13 cellular contexts compared by ENCODE assay signal in the genomic region with DNA sequence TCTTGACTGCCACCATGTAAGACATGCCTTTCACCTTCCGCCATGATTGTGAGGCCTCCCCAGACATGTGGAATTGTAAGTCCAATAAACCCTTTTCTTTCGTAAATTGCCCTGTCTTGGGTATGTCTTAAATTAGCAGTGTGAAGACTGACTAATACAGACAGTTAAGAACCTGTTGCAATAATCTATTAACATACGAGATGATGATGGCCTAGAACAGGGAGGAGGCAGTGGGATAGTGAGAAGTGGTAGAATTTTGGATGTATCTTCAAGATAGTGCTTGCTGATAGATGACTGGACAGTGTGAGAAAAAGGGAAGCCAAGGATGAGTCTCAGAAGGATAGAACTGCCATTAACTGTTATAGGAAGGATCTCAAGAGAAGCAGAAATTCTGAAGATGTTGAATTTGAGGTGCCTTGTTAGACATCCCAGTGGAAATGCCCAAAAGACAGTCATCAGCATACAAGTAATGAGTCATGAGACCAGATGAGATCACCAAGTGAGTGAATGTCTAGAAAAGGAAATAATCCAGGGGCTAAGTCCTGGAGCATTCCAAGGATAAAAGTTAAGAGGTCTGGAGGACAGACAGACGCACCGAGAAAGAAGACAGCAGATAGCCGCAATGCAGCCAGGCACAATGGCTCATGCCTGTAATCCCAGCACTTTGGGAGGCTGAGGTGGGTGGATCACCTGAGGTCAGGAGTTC. TPM values are rescaled to one million over a fixed set of nuclear protein-coding genes. Genes with fewer than 3 reads are reported as not detected.
DNase-seq lines count a peak whose midpoint lies in the region; ATAC-seq and TF ChIP-seq lines count a peak whose summit lies in the region.
"Had no signal": no experiment of that assay in that cellular context is flagged by ENCODE, and none has a peak within 500 bp of the region (broad histone marks: within the 10 kb centered on the region; RNA-seq: fewer than 3 reads in every experiment).

No MANE protein-coding gene starts in this region.

- CTCF ChIA-PET in OCI-LY7 (lab: Charles Lee; ENCODE audit: unreplicated experiment) = no interaction called here

- no peaks in the 10 kb centered on the region for H3K9me2 ChIP-seq in OCI-LY7 (ENCODE audit: insufficient read depth, low read length)

- POLR2A ChIA-PET in OCI-LY7 (lab: Charles Lee) = interaction anchor here (0.6 kb wide), 1 partner anchor 796 kb away, joined by 3 read pairs; no protein-coding TSS in a partner anchor

- no peaks in the 10 kb centered on the region for H3K27me3 ChIP-seq in smooth muscle cell (ENCODE audit: low read depth)

- H4K20me1 ChIP-seq in smooth muscle cell (ENCODE audit: low read depth) = no peaks in the 10 kb centered on the region
- no peaks in the 10 kb centered on the region for H4K20me1 ChIP-seq in OCI-LY7 (ENCODE audit: insufficient read depth, low read length)

- intact Hi-C loops in OCI-LY7 (cut with micrococcal nuclease; ENCODE audit: unreplicated experiment) = no loop called here

- H3K9me3 ChIP-seq in smooth muscle cell (replicated peaks; ENCODE audit: low read depth) (no peaks in the 10 kb centered on the region), OCI-LY7 (ENCODE audit: low read length) (no peaks in the 10 kb centered on the region)

- H3K79me2 ChIP-seq in smooth muscle cell (ENCODE audit: low read depth) (no peaks in the 10 kb centered on the region), OCI-LY7 (ENCODE audit: insufficient read depth, low read depth, low read length) (no peaks in the 10 kb centered on the region)

- no TSS peak for BruUV-seq in OCI-LY7 (replicated peaks; lab: Mats Ljungman, UMichigan)

- WGBS in smooth muscle cell (ENCODE audit: low lambda C conversion rate) = 42% methylated on average over 6 of the region's 6 CpGs

- no peaks in the 10 kb centered on the region for H3K36me3 ChIP-seq in smooth muscle cell (ENCODE audit: low read depth)
- no peaks in the 10 kb centered on the region for H3K36me3 ChIP-seq in OCI-LY7 (ENCODE audit: insufficient read depth, low read length)

- H3K27ac ChIP-seq in smooth muscle cell (ENCODE audit: low read depth) (peak overlapping the region; percentile 97), OCI-LY7 (ENCODE audit: low read depth, low read length, poor library complexity, severe bottlenecking) (no peak overlapping the region)

- H3K4me3 ChIP-seq in smooth muscle cell (no peak overlapping the region), OCI-LY7 (ENCODE audit: low read depth, low read length, poor library complexity, severe bottlenecking) (no peak overlapping the region)

- H3K4me2 ChIP-seq in smooth muscle cell (no peak overlapping the region), OCI-LY7 (ENCODE audit: low read length) (no peak overlapping the region)

- peaks cover 13% of the 10 kb centered on the region for H3F3A ChIP-seq in smooth muscle cell (ENCODE audit: low read depth)

- peak; percentile 59; the same call in 2 of the 3 replicates for ATAC-seq in SK-N-SH treated with all-trans-retinoic acid at 6 μM for 48 hours

- DNase-seq in GM04503 (ENCODE audit: low read depth) (peak; percentile 67), fibroblast of the conjunctiva (ENCODE audit: low read depth) (peak; percentile 13), smooth muscle cell (lab: John Stamatoyannopoulos, UW; ENCODE audit: unreplicated experiment) (no peak), SHP77 treated with DMSO at 0.1 percent for 48 hours (lab: John Stamatoyannopoulos, UW) (no peak), SIG-M5 (lab: John Stamatoyannopoulos, UW) (no peak), OCI-LY7 (ENCODE audit: low spot score) (no peak)
- DNase-seq in stimulated activated CD4-positive, alpha-beta T cell treated with anti-CD3 and anti-CD28 coated beads, Interleukin-12 subunit alpha, Interleukin-12 subunit beta, amount 100 ng/mL, for 4 hours = no peak
- DNase-seq: activated CD4-positive, alpha-beta T cell treated with anti-CD3 and anti-CD28 coated beads, Interleukin-2, amount 10 ng/mL, durations not matched to agents 24 days and 14 days; activated naive CD4-positive, alpha-beta T cell; DND-41; KG1; stimulated activated CD4-positive, alpha-beta T cell treated with anti-CD3 and anti-CD28 coated beads, Interleukin-1b, Interleukin-23, amount 100 ng/mL, for 48 hours had no signal

- TF ChIP-seq CTCF in smooth muscle cell (IDR thresholded peaks at IDR 0.05; ENCODE audit: borderline replicate concordance, insufficient read depth, poor library complexity, severe bottlenecking) (no peak), OCI-LY7 (conservative IDR thresholded peaks at IDR 0.05; ENCODE audit: low read length) (no peak)

- peak overlapping the region; percentile 85 for H3K9ac ChIP-seq in smooth muscle cell (ENCODE audit: low read depth)

- H3K4me1 ChIP-seq in smooth muscle cell (ENCODE audit: low read depth) (no peaks in the 10 kb centered on the region), OCI-LY7 (ENCODE audit: insufficient read depth, low read length, poor library complexity, severe bottlenecking) (peaks cover 9% of the 10 kb centered on the region)

- H2AFZ ChIP-seq in smooth muscle cell (ENCODE audit: low read depth) (no peak overlapping the region), OCI-LY7 (ENCODE audit: low read length) (no peak overlapping the region)

TF ChIP-seq in SK-N-SH treated with all-trans-retinoic acid at 6 μM for 48 hours, 23 proteins besides CTCF, POLR2A, EP300 and RAD21:
- TF ChIP-seq ZNF565 (CRISPR knock-in tag; conservative IDR thresholded peaks at IDR 0.05; ENCODE audit: low read depth) (no peak), TOX (CRISPR knock-in tag; IDR thresholded peaks at IDR 0.05; ENCODE audit: borderline replicate concordance) (no peak), ZFP3 (CRISPR knock-in tag; IDR thresholded peaks at IDR 0.05) (no peak), BACH2 (CRISPR knock-in tag; IDR thresholded peaks at IDR 0.05; ENCODE audit: borderline replicate concordance) (no peak), ARNTL (CRISPR knock-in tag; IDR thresholded peaks at IDR 0.05; ENCODE audit: borderline replicate concordance, low read depth) (no peak), ISL1 (CRISPR knock-in tag; IDR thresholded peaks at IDR 0.05) (no peak), SNAI2 (CRISPR knock-in tag; IDR thresholded peaks at IDR 0.05) (no peak), RARB (CRISPR knock-in tag; IDR thresholded peaks at IDR 0.05) (no peak), ZNF70 (CRISPR knock-in tag; IDR thresholded peaks at IDR 0.05) (no peak), GLIS3 (CRISPR knock-in tag; IDR thresholded peaks at IDR 0.05) (no peak), ZFP30 (CRISPR knock-in tag; IDR thresholded peaks at IDR 0.05) (no peak), ZNF8 (CRISPR knock-in tag; IDR thresholded peaks at IDR 0.05) (no peak)
- TF ChIP-seq, protein P1, sequence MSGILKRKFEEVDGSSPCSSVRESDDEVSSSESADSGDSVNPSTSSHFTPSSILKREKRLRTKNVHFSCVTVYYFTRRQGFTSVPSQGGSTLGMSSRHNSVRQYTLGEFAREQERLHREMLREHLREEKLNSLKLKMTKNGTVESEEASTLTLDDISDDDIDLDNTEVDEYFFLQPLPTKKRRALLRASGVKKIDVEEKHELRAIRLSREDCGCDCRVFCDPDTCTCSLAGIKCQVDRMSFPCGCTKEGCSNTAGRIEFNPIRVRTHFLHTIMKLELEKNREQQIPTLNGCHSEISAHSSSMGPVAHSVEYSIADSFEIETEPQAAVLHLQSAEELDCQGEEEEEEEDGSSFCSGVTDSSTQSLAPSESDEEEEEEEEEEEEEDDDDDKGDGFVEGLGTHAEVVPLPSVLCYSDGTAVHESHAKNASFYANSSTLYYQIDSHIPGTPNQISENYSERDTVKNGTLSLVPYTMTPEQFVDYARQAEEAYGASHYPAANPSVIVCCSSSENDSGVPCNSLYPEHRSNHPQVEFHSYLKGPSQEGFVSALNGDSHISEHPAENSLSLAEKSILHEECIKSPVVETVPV (CRISPR knock-in tag; IDR thresholded peaks at IDR 0.05) = no peak
- TF ChIP-seq, protein P2, sequence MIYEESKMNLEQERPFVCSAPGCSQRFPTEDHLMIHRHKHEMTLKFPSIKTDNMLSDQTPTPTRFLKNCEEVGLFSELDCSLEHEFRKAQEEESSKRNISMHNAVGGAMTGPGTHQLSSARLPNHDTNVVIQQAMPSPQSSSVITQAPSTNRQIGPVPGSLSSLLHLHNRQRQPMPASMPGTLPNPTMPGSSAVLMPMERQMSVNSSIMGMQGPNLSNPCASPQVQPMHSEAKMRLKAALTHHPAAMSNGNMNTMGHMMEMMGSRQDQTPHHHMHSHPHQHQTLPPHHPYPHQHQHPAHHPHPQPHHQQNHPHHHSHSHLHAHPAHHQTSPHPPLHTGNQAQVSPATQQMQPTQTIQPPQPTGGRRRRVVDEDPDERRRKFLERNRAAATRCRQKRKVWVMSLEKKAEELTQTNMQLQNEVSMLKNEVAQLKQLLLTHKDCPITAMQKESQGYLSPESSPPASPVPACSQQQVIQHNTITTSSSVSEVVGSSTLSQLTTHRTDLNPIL (CRISPR knock-in tag; IDR thresholded peaks at IDR 0.05; ENCODE audit: low read depth) = no peak
- TF ChIP-seq, protein P3, sequence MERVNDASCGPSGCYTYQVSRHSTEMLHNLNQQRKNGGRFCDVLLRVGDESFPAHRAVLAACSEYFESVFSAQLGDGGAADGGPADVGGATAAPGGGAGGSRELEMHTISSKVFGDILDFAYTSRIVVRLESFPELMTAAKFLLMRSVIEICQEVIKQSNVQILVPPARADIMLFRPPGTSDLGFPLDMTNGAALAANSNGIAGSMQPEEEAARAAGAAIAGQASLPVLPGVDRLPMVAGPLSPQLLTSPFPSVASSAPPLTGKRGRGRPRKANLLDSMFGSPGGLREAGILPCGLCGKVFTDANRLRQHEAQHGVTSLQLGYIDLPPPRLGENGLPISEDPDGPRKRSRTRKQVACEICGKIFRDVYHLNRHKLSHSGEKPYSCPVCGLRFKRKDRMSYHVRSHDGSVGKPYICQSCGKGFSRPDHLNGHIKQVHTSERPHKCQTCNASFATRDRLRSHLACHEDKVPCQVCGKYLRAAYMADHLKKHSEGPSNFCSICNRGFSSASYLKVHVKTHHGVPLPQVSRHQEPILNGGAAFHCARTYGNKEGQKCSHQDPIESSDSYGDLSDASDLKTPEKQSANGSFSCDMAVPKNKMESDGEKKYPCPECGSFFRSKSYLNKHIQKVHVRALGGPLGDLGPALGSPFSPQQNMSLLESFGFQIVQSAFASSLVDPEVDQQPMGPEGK (CRISPR knock-in tag; IDR thresholded peaks at IDR 0.05; ENCODE audit: borderline replicate concordance) = no peak

RNA-seq across cellular contexts. Expression of a gene that starts 38.8 kb away (rescaled TPM):
- total RNA-seq in smooth muscle cell = 98.0 and 107 TPM in 2 replicates
- 88.8 and 128 TPM in 2 replicates for polyA plus RNA-seq in smooth muscle cell
- total RNA-seq in OCI-LY7 (2014; rRNA removed; shearing (Covaris generic)) = 8.1 and 9.8 TPM in 2 replicates
- 28.6 and 33.6 TPM in 2 replicates for total RNA-seq in OCI-LY7 (2022)

Comparison
In these comparisons a context has a peak if more than half of its experiments do, and no peak if none do; other contexts are left out.
1. DNase-seq: peak in GM04503 (single experiment) and fibroblast of the conjunctiva (single experiment); none in smooth muscle cell (single experiment), SHP77 treated with DMSO at 0.1 percent for 48 hours (single experiment), SIG-M5 (single experiment), stimulated activated CD4-positive, alpha-beta T cell treated with anti-CD3 and anti-CD28 coated beads, Interleukin-12 subunit alpha, Interleukin-12 subunit beta, amount 100 ng/mL, for 4 hours (single experiment) and OCI-LY7 (single experiment).